ENCODE assay signal across 1 cellular context in genomic region chr2:151481744-151482143, GRCh38.
TF ChIP-seq lines count a peak whose summit lies in the region.

No MANE protein-coding gene starts in this region.

TF ChIP-seq in HepG2, 621 proteins besides CTCF, POLR2A, EP300 and RAD21 (continued from another document):
- no peak for TF ChIP-seq ZNF775 (CRISPR knock-in tag; IDR thresholded peaks at IDR 0.05; ENCODE audit: borderline replicate concordance)
- no peak for TF ChIP-seq ZNF207 (IDR thresholded peaks at IDR 0.05; ENCODE audit: borderline replicate concordance)
- no peak for TF ChIP-seq FUBP1 (CRISPR knock-in tag; IDR thresholded peaks at IDR 0.05; ENCODE audit: borderline replicate concordance)
- no peak for TF ChIP-seq ZNF781 (CRISPR knock-in tag; IDR thresholded peaks at IDR 0.05; ENCODE audit: borderline replicate concordance, not compliant biosample characterization)
- no peak for TF ChIP-seq PHF8 (CRISPR knock-in tag; IDR thresholded peaks at IDR 0.05)
